Comparison of ENCODE assay signal across 8 cellular contexts in the genomic region with DNA sequence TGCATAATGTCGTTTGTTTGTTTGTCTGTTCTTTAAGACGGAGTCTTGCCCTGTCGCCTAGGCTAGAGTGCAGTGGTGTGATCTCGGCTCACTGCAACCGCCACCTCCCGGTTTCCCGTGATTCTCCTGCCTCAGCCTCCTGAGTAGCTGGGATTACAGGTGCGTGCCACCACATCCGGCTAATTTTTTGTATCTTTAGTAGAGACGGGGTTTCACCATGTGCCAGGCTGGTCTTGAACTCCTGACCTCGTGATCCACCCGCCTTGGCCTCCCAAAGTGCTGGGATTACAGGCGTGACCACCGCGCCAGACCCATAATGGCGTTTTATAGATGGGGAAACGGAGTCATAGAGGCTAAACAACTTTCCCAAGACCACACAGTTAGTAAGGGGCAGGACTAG. TPM values are rescaled to one million over a fixed set of nuclear protein-coding genes. Genes with fewer than 3 reads are reported as not detected.
DNase-seq lines count a peak whose midpoint lies in the region; ATAC-seq, FAIRE-seq and TF ChIP-seq lines count a peak whose summit lies in the region.
"Not testable (repeated sequence)": the region's sequence is repeated elsewhere in the genome, so short reads cannot be mapped to it uniquely, and the experiment has no call there.

No MANE protein-coding gene starts in this region.

- TF ChIP-seq POLR2A in H1 (IDR thresholded peaks at IDR 0.05; ENCODE audit: control extremely low read depth in 1 of 2, low read depth in 2 of 2, low read length in 2 of 2), result not testable (repeated sequence)

- not testable (repeated sequence) for H3K27ac ChIP-seq in SK-N-MC; H1 (ENCODE audit: low read depth, low read length); iPS-20b (ENCODE audit: low read length); neural cell (ENCODE audit: low read length)

- not testable (repeated sequence) for H4K5ac ChIP-seq in H1 (ENCODE audit: insufficient read length, low read depth, low read length)

- H3K4me3 Mint-ChIP-seq in HFFc6, result peak overlapping the region; percentile 83
- peak overlapping the region; percentile 85 for H3K4me3 Mint-ChIP-seq in stimulated activated naive CD8-positive, alpha-beta T cell treated with anti-CD3 and anti-CD28 coated beads, Interleukin-15, Interleukin-2, amounts not matched to agents 100 ng/mL and 50 ng/mL, for 24 hours

- not testable (repeated sequence) for H2BK15ac ChIP-seq in H1 (ENCODE audit: low read length)

- not testable (repeated sequence) for H3K4me1 ChIP-seq in H1 (replicated peaks in 1 of 4; ENCODE audit: control insufficient read depth in 3 of 4, insufficient read depth in 4 of 4, low read length in 3 of 4); iPS-20b (ENCODE audit: insufficient read depth, low read length)

- H3K56ac ChIP-seq in H1 (replicated peaks; ENCODE audit: insufficient read length, low read depth, low read length), result not testable (repeated sequence)

- not testable (repeated sequence) for H3F3A ChIP-seq in neural cell (ENCODE audit: insufficient read depth, low read length, poor library complexity, severe bottlenecking)

- H3K27me3 ChIP-seq in H1 (replicated peaks in 1 of 4; ENCODE audit: control insufficient read depth in 3 of 4, extremely low read depth in 1 of 4, insufficient read depth in 3 of 4, low read length in 3 of 4); iPS-20b (ENCODE audit: insufficient read depth, low read length); neural cell (ENCODE audit: insufficient read depth, low read depth, low read length): not testable (repeated sequence)

- H3K4me3 ChIP-seq in AG09309 (ENCODE audit: control insufficient read depth, low read depth, low read length) (peak overlapping the region; percentile 24), SK-N-MC (peak overlapping the region; percentile 84), H1 (ENCODE audit: extremely low read depth in 1 of 4, insufficient read depth in 2 of 4, low read depth in 3 of 4, low read length in 4 of 4) (peak overlapping the region; percentile 32 to 97 (median 84); a peak in 7 of 8 replicates), iPS-20b (ENCODE audit: low read length) (peak overlapping the region; percentile 65), neural cell (ENCODE audit: low read length) (peak overlapping the region; percentile 76)

- not testable (repeated sequence) for H3K14ac ChIP-seq in H1 (ENCODE audit: insufficient read length)

- not testable (repeated sequence) for H3K9ac ChIP-seq in SK-N-MC (ENCODE audit: insufficient read length); neural cell (ENCODE audit: low read length)
- H3K9ac ChIP-seq in H1 (replicated peaks in 1 of 4; ENCODE audit: extremely low read depth in 1 of 4, low read depth in 3 of 4, low read length in 3 of 4) (peak overlapping the region in 3 of 4 experiments; percentile 4 to 29 (median 15); a peak in 3 of 7 replicates), iPS-20b (ENCODE audit: low read depth, low read length) (peak overlapping the region; percentile 35; the same call in 1 of the 2 replicates)

- not testable (repeated sequence) for H3K36me3 Mint-ChIP-seq in HFFc6 (ENCODE audit: low read depth); activated naive CD4-positive, alpha-beta T cell treated with anti-CD3 and anti-CD28 coated beads, Interleukin-2, amount 50 U/mL, for 72 hours
- H3K36me3 Mint-ChIP-seq in stimulated activated naive CD8-positive, alpha-beta T cell treated with anti-CD3 and anti-CD28 coated beads, Interleukin-15, Interleukin-2, amounts not matched to agents 100 ng/mL and 50 ng/mL, for 24 hours (ENCODE audit: low read depth), result peaks cover 26% of the 10 kb centered on the region

- H3K79me2 ChIP-seq in H1 (ENCODE audit: control insufficient read depth in 1 of 2, insufficient read depth in 2 of 2, low read length in 2 of 2), result peaks cover 0 to 17% of the 10 kb centered on the region in 2 experiments; a peak in 3 of 4 replicates
- H3K79me2 ChIP-seq in neural cell (replicated peaks; ENCODE audit: insufficient read depth, low read length), result not testable (repeated sequence)

- not testable (repeated sequence) for H3K79me1 ChIP-seq in H1 (ENCODE audit: low read depth, low read length)

- TF ChIP-seq RAD21 in H1 (IDR thresholded peaks at IDR 0.05 in 1 of 2, conservative IDR thresholded peaks at IDR 0.05 in 1 of 2; ENCODE audit: low read depth in 2 of 2, low read length in 2 of 2); neural cell (conservative IDR thresholded peaks at IDR 0.05): not testable (repeated sequence)

- peak overlapping the region; percentile 81 for H2AFZ ChIP-seq in H1 (ENCODE audit: low read length)
- not testable (repeated sequence) for H2AFZ ChIP-seq in neural cell (ENCODE audit: low read depth, low read length)

- 79% methylated on average over 17 of the region's 17 CpGs; no CpG with 5 or more reads in 1 of the 2 experiments for WGBS in H1 (ENCODE audit: extremely low coverage in 1 of 2, insufficient coverage in 1 of 2, insufficient read length in 1 of 2, insufficient replicate concordance in 2 of 2, low coverage in 1 of 2, low lambda C conversion rate in 2 of 2, missing lambda C conversion rate in 1 of 2), 2 experiments

- not testable (repeated sequence) for DNase-seq in AG09309 (ENCODE audit: low read depth); HFFc6; SK-N-MC (ENCODE audit: low read depth, low spot score); activated naive CD4-positive, alpha-beta T cell treated with anti-CD3 and anti-CD28 coated beads, Interleukin-2, amount 50 U/mL, for 72 hours (ENCODE audit: low spot score in 2 of 2)
- peak in 1 of 2 experiments; percentile 45 for DNase-seq in H1 (ENCODE audit: low read depth in 1 of 2, low spot score in 2 of 2)

- not testable (repeated sequence) for H3K9me3 ChIP-seq in SK-N-MC (ENCODE audit: low read depth, low read length); H1 (ENCODE audit: insufficient read depth in 2 of 2, low read depth in 1 of 2, low read length in 1 of 2); iPS-20b (ENCODE audit: insufficient read depth, low read depth, low read length); neural cell (ENCODE audit: low read length)

- not testable (repeated sequence) for H2BK120ac ChIP-seq in H1 (replicated peaks; ENCODE audit: low read depth, low read length)

- not testable (repeated sequence) for H3K9me2 ChIP-seq in neural cell (ENCODE audit: insufficient read depth, low read length)

- H3K36me3 ChIP-seq in SK-N-MC (ENCODE audit: insufficient read depth, low read length); H1 (ENCODE audit: control insufficient read depth in 2 of 4, insufficient read depth in 4 of 4, low read length in 3 of 4); iPS-20b (ENCODE audit: insufficient read depth, low read depth, low read length); neural cell (ENCODE audit: insufficient read depth, low read length): not testable (repeated sequence)

- not testable (repeated sequence) for FAIRE-seq in H1 (lab: Jason Lieb, UNC)

- peak overlapping the region; percentile 69 to 96 for H3K4me2 ChIP-seq in H1 (ENCODE audit: insufficient read depth in 1 of 2, low read depth in 2 of 2, low read length in 2 of 2)
- H3K4me2 ChIP-seq in neural cell (ENCODE audit: low read length), result peak overlapping the region; percentile 96

- H3K4ac ChIP-seq in H1 (replicated peaks; ENCODE audit: insufficient read length, low read depth, low read length), result not testable (repeated sequence)

- H2BK20ac ChIP-seq in H1 (ENCODE audit: low read length), result not testable (repeated sequence)

- H4K20me1 ChIP-seq in H1 (replicated peaks in 1 of 2; ENCODE audit: control insufficient read depth in 1 of 2, insufficient read depth in 2 of 2, low read length in 2 of 2); neural cell (ENCODE audit: insufficient read depth): not testable (repeated sequence)

- CTCF ChIA-PET in H1 (lab: Charles Lee; ENCODE audit: partially characterized antibody), result not testable (repeated sequence)

- not testable (repeated sequence) for H4K91ac ChIP-seq in H1 (replicated peaks; ENCODE audit: insufficient read length, low read length)

- H2BK5ac ChIP-seq in H1 (ENCODE audit: low read depth, low read length), result not testable (repeated sequence)

- not testable (repeated sequence) for H3K27me3 Mint-ChIP-seq in HFFc6 (ENCODE audit: insufficient read depth); stimulated activated naive CD8-positive, alpha-beta T cell treated with anti-CD3 and anti-CD28 coated beads, Interleukin-15, Interleukin-2, amounts not matched to agents 100 ng/mL and 50 ng/mL, for 24 hours

- not testable (repeated sequence) for H2BK12ac ChIP-seq in H1 (ENCODE audit: low read depth, low read length)

- not testable (repeated sequence) for TF ChIP-seq CTCF in AG09309 (IDR thresholded peaks at IDR 0.05; ENCODE audit: control insufficient read depth, insufficient read depth, low read depth, low read length, missing control alignments); HFFc6 (IDR thresholded peaks at IDR 0.05); H1 (IDR thresholded peaks at IDR 0.05; ENCODE audit: control extremely low read depth in 1 of 3, insufficient read depth in 1 of 3, low read depth in 1 of 3, low read length in 3 of 3); neural cell (IDR thresholded peaks at IDR 0.05; ENCODE audit: poor library complexity, severe bottlenecking)

- not testable (repeated sequence) for H4K8ac ChIP-seq in H1 (ENCODE audit: extremely low read depth, insufficient read depth, low read length)

- peaks cover 58% of the 10 kb centered on the region for H3K4me1 Mint-ChIP-seq in HFFc6 (ENCODE audit: low read depth)
- peaks cover 50% of the 10 kb centered on the region for H3K4me1 Mint-ChIP-seq in stimulated activated naive CD8-positive, alpha-beta T cell treated with anti-CD3 and anti-CD28 coated beads, Interleukin-15, Interleukin-2, amounts not matched to agents 100 ng/mL and 50 ng/mL, for 24 hours (ENCODE audit: low read depth)

- H3K23ac ChIP-seq in H1 (ENCODE audit: insufficient read length), result not testable (repeated sequence)

- H3K9me3 Mint-ChIP-seq in HFFc6; activated naive CD4-positive, alpha-beta T cell treated with anti-CD3 and anti-CD28 coated beads, Interleukin-2, amount 50 U/mL, for 72 hours; stimulated activated naive CD8-positive, alpha-beta T cell treated with anti-CD3 and anti-CD28 coated beads, Interleukin-15, Interleukin-2, amounts not matched to agents 100 ng/mL and 50 ng/mL, for 24 hours: not testable (repeated sequence)

- H3K27ac Mint-ChIP-seq in HFFc6, result peak overlapping the region; percentile 58
- peak overlapping the region; percentile 93 to 95 for H3K27ac Mint-ChIP-seq in activated naive CD4-positive, alpha-beta T cell treated with anti-CD3 and anti-CD28 coated beads, Interleukin-2, amount 50 U/mL, for 72 hours
- peak overlapping the region; percentile 94 for H3K27ac Mint-ChIP-seq in stimulated activated naive CD8-positive, alpha-beta T cell treated with anti-CD3 and anti-CD28 coated beads, Interleukin-15, Interleukin-2, amounts not matched to agents 100 ng/mL and 50 ng/mL, for 24 hours

- TF ChIP-seq EP300 in H1 (IDR thresholded peaks at IDR 0.05; ENCODE audit: borderline replicate concordance in 1 of 2, low read depth in 2 of 2, low read length in 2 of 2); neural cell (conservative IDR thresholded peaks at IDR 0.05; ENCODE audit: poor library complexity, severe bottlenecking): not testable (repeated sequence)

- H3K18ac ChIP-seq in H1 (ENCODE audit: extremely low read depth, low read length), result not testable (repeated sequence)

- POLR2A ChIA-PET in H1 (lab: Charles Lee; ENCODE audit: partially characterized antibody), result not testable (repeated sequence)

- H3K23me2 ChIP-seq in H1 (ENCODE audit: low read depth, low read length), result not testable (repeated sequence)

- not testable (repeated sequence) for H2AK5ac ChIP-seq in H1 (ENCODE audit: low read depth, low read length)

- not testable (repeated sequence) for ATAC-seq in activated naive CD4-positive, alpha-beta T cell treated with anti-CD3 and anti-CD28 coated beads, Interleukin-2, amount 50 U/mL, for 72 hours

RNA-seq across cellular contexts. Expression of a gene that starts 0.7 kb away (rescaled TPM):
- total RNA-seq in HFFc6 (2021; fragmentation: NEBNext Ultra II Directional; extraction: Animal tissue kit (Norgen Biotek cat#: 25700)), result 10 to 100 TPM; 40.6 to 61.0 (median 58.2) TPM
- total RNA-seq in activated naive CD4-positive, alpha-beta T cell treated with anti-CD3 and anti-CD28 coated beads, Interleukin-2, amount 50 U/mL, for 72 hours, result 100 to 1,000 TPM; 114 to 196 TPM
- total RNA-seq in H1 (2021; fragmentation: NEBNext Ultra II Directional; extraction: Animal tissue kit (Norgen Biotek cat#: 25700)), result 41.3 and 43.5 TPM in 2 replicates
- polyA plus RNA-seq in H1 (2011; rRNA removed) (13.3 and 15.0 TPM in 2 replicates), neural cell (2.2 TPM in 1 of 2 replicates, not detected in the other)
- 14.3 TPM for polyA plus RNA-seq in H1 (2011; cell fraction: cytosol; rRNA removed)
- polyA plus RNA-seq in H1 (2011; cell fraction: nucleus; rRNA removed), result 11.1 TPM
- polyA plus RNA-seq in H1 (2012, experiment 1 of 2), result 19.7 to 21.0 TPM (median 20.5 TPM) in 4 replicates
- 12.2 TPM for polyA plus RNA-seq in H1 (2012, experiment 2 of 2)
- 16.8 TPM for polyA plus RNA-seq in H1 (2013, experiment 1 of 2)
- polyA plus RNA-seq in H1 (2013, experiment 2 of 2), result 15.5 TPM
- 10.4 and 14.4 TPM in 2 replicates for polyA minus RNA-seq in H1 (2011; rRNA and poly(A)+ RNA removed)
- polyA minus RNA-seq in H1 (2011; cell fraction: cytosol; rRNA and poly(A)+ RNA removed), result 18.9 TPM
- 14.2 TPM for polyA minus RNA-seq in H1 (2011; cell fraction: nucleus; rRNA and poly(A)+ RNA removed)
- polyA minus RNA-seq in neural cell, result 1.5 and 2.9 TPM in 2 replicates

RNA-seq across cellular contexts. Expression of a gene that starts 6.4 kb away (rescaled TPM):
- total RNA-seq in HFFc6 (2021; fragmentation: NEBNext Ultra II Directional; extraction: Animal tissue kit (Norgen Biotek cat#: 25700)), result 10 to 100 TPM; 34.9 to 39.4 (median 38.5) TPM
- 100 to 1,000 TPM in 1 of 2 donors, 10 to 100 TPM in 1; 70.8 to 134 TPM for total RNA-seq in activated naive CD4-positive, alpha-beta T cell treated with anti-CD3 and anti-CD28 coated beads, Interleukin-2, amount 50 U/mL, for 72 hours
- 25.8 and 31.4 TPM in 2 replicates for total RNA-seq in H1 (2021; fragmentation: NEBNext Ultra II Directional; extraction: Animal tissue kit (Norgen Biotek cat#: 25700))
- 5.0 and 5.6 TPM in 2 replicates for polyA plus RNA-seq in H1 (2011; rRNA removed)
- 5.2 TPM for polyA plus RNA-seq in H1 (2011; cell fraction: cytosol; rRNA removed)
- 18.5 TPM for polyA plus RNA-seq in H1 (2011; cell fraction: nucleus; rRNA removed)
- 7.1 to 10.5 TPM (median 8.5 TPM) in 4 replicates for polyA plus RNA-seq in H1 (2012, experiment 1 of 2)
- 0.52 TPM for polyA plus RNA-seq in H1 (2012, experiment 2 of 2)
- 8.6 TPM for polyA plus RNA-seq in H1 (2013, experiment 1 of 2)
- 8.5 TPM for polyA plus RNA-seq in H1 (2013, experiment 2 of 2)
- polyA minus RNA-seq in H1 (2011; rRNA and poly(A)+ RNA removed), result 17.0 and 23.5 TPM in 2 replicates
- polyA minus RNA-seq in H1 (2011; cell fraction: cytosol; rRNA and poly(A)+ RNA removed), result 7.2 TPM
- polyA minus RNA-seq in H1 (2011; cell fraction: nucleus; rRNA and poly(A)+ RNA removed), result 32.6 TPM
- 23.2 and 23.5 TPM in 2 replicates for polyA plus RNA-seq in neural cell
- 26.5 and 39.5 TPM in 2 replicates for polyA minus RNA-seq in neural cell

Comparison
In these comparisons a context has a peak if more than half of its experiments do, and no peak if none do; other contexts are left out.
1. H3K4me3 ChIP-seq: peak in every context shown above with its lines; median percentile 84 in H1; 84 in SK-N-MC; 76 in neural cell; 65 in iPS-20b; 24 in AG09309.